12 cellular contexts compared by ENCODE assay signal in the genomic region with DNA sequence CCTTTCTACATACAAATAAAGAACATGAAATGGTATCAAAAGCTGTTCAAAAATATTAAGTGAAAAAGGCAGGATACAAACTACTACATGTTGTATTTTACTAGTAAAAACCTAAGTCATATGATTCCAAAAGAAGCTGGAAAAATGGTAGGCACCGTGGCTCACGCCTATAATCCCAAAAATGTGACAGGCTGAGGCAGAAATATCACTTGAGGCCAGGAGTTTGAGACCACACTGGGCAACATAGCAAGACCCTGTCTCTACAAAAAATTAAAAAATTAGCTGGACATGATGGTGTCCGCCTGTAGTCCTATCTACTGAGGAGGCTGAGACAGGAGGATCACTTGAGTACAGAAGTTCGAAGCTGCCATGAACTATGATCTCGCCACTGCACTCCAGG. TPM values are rescaled to one million over a fixed set of nuclear protein-coding genes. Genes with fewer than 3 reads are reported as not detected.
DNase-seq lines count a peak whose midpoint lies in the region; ATAC-seq and TF ChIP-seq lines count a peak whose summit lies in the region.
"Had no signal": no experiment of that assay in that cellular context is flagged by ENCODE, and none has a peak within 500 bp of the region (broad histone marks: within the 10 kb centered on the region; RNA-seq: fewer than 3 reads in every experiment).

No MANE protein-coding gene starts in this region.

- CTCF ChIA-PET in Caco-2 (lab: Charles Lee) = no interaction called here

- no peak overlapping the region for H2AFZ ChIP-seq in neural cell (ENCODE audit: low read depth, low read length)

- H3K4me2 ChIP-seq in neural cell (ENCODE audit: low read length) = peak overlapping the region; percentile 83

- intact Hi-C loops in Caco-2 (cut with micrococcal nuclease; ENCODE audit: unreplicated experiment) = loop anchor here (2.0 to 5.0 kb wide), 2 partner anchors 37 to 267 kb away; a partner anchor contains a TSS

- H3K27me3 Mint-ChIP-seq in Caco-2 (ENCODE audit: insufficient read depth, unreplicated experiment) (no peaks in the 10 kb centered on the region), IgD-negative memory B cell (no peaks in the 10 kb centered on the region)
- peaks cover 3% of the 10 kb centered on the region for H3K27me3 Mint-ChIP-seq in activated naive CD8-positive, alpha-beta T cell treated with anti-CD3 and anti-CD28 coated beads, Interleukin-2, amount 50 U/mL, for 24 hours

- POLR2A ChIA-PET in Caco-2 (lab: Charles Lee) = no interaction called here

- TF ChIP-seq CTCF in Caco-2 (IDR thresholded peaks at IDR 0.05; ENCODE audit: insufficient read depth in 1 of 2, low read depth in 1 of 2, low read length in 1 of 2, severe bottlenecking in 1 of 2, unreplicated experiment in 1 of 2) = no peak
- TF ChIP-seq CTCF in neural cell (IDR thresholded peaks at IDR 0.05; ENCODE audit: poor library complexity, severe bottlenecking) = no peak

- peaks cover 30% of the 10 kb centered on the region for H3K79me2 ChIP-seq in neural cell (replicated peaks; ENCODE audit: insufficient read depth, low read length)

- no peaks in the 10 kb centered on the region for H3K9me3 Mint-ChIP-seq in Caco-2 (ENCODE audit: unreplicated experiment)
- H3K9me3 Mint-ChIP-seq in IgD-negative memory B cell = peaks cover 0 to 2% (median 0%) of the 10 kb centered on the region in 3 donors
- peaks cover 12% of the 10 kb centered on the region for H3K9me3 Mint-ChIP-seq in activated naive CD8-positive, alpha-beta T cell treated with anti-CD3 and anti-CD28 coated beads, Interleukin-2, amount 50 U/mL, for 24 hours

- no peaks in the 10 kb centered on the region for H3K4me1 Mint-ChIP-seq in Caco-2 (ENCODE audit: low read depth, unreplicated experiment)
- H3K4me1 Mint-ChIP-seq in IgD-negative memory B cell = peaks cover 13 to 36% (median 19%) of the 10 kb centered on the region in 3 donors
- peaks cover 36% of the 10 kb centered on the region for H3K4me1 Mint-ChIP-seq in activated naive CD8-positive, alpha-beta T cell treated with anti-CD3 and anti-CD28 coated beads, Interleukin-2, amount 50 U/mL, for 24 hours

- no peak for TF ChIP-seq EP300 in neural cell (conservative IDR thresholded peaks at IDR 0.05; ENCODE audit: poor library complexity, severe bottlenecking)

- H3F3A ChIP-seq in neural cell (ENCODE audit: insufficient read depth, low read length, poor library complexity, severe bottlenecking) = peaks cover 3% of the 10 kb centered on the region

- no peak for ATAC-seq in activated naive CD8-positive, alpha-beta T cell treated with anti-CD3 and anti-CD28 coated beads, Interleukin-2, amount 50 U/mL, for 24 hours

- peak overlapping the region; percentile 37 for H3K4me3 Mint-ChIP-seq in Caco-2 (ENCODE audit: unreplicated experiment)
- H3K4me3 Mint-ChIP-seq in IgD-negative memory B cell = peak overlapping the region in 3 of 4 donors; percentile 63 to 76 (median 68)
- peak overlapping the region; percentile 96 for H3K4me3 Mint-ChIP-seq in activated naive CD8-positive, alpha-beta T cell treated with anti-CD3 and anti-CD28 coated beads, Interleukin-2, amount 50 U/mL, for 24 hours

- no peak overlapping the region for H3K27ac ChIP-seq in neural cell (ENCODE audit: low read length)
- H3K27ac ChIP-seq: colonic mucosa, stomach had no signal

- no peaks in the 10 kb centered on the region for H3K9me2 ChIP-seq in neural cell (ENCODE audit: insufficient read depth, low read length)

- TF ChIP-seq RAD21 in neural cell (conservative IDR thresholded peaks at IDR 0.05) = no peak

- BruUV-seq in Caco-2 (replicated peaks; lab: Mats Ljungman, UMichigan) = no TSS peak

- H4K20me1 ChIP-seq in neural cell (ENCODE audit: insufficient read depth) = no peaks in the 10 kb centered on the region

- H3K4me3 ChIP-seq in Caco-2 (ENCODE audit: low read depth, low read length) (no peak overlapping the region), neural cell (ENCODE audit: low read length) (peak overlapping the region; percentile 84)

- H3K4me1 ChIP-seq in Caco-2 = peaks cover 5% of the 10 kb centered on the region; the same call in 1 of the 2 replicates

- DNase-seq in Caco-2 = no peak
- DNase-seq in activated naive CD8-positive, alpha-beta T cell treated with anti-CD3 and anti-CD28 coated beads, Interleukin-2, amount 50 U/mL, for 24 hours = no peak
- DNase-seq in cerebellum (ENCODE audit: low spot score) = no peak
- DNase-seq in NCI-H226 = no peak
- DNase-seq in NOMO-1 treated with dmso at 0.1 percent for 144 hours (lab: John Stamatoyannopoulos, UW; ENCODE audit: unreplicated experiment) = no peak
- DNase-seq: colonic mucosa, HCEC 1CT, NCI-H1930, stomach, T-helper 9 cell had no signal

- peaks cover 21% of the 10 kb centered on the region for H3K36me3 Mint-ChIP-seq in Caco-2 (ENCODE audit: insufficient read depth, unreplicated experiment)
- peaks cover 6% of the 10 kb centered on the region for H3K36me3 Mint-ChIP-seq in IgD-negative memory B cell
- peaks cover 40% of the 10 kb centered on the region for H3K36me3 Mint-ChIP-seq in activated naive CD8-positive, alpha-beta T cell treated with anti-CD3 and anti-CD28 coated beads, Interleukin-2, amount 50 U/mL, for 24 hours (ENCODE audit: low read depth)

- H3K9ac ChIP-seq in neural cell (ENCODE audit: low read length) = no peak overlapping the region

- H3K9me3 ChIP-seq in Caco-2 (no peaks in the 10 kb centered on the region), neural cell (ENCODE audit: low read length) (no peaks in the 10 kb centered on the region)
- H3K9me3 ChIP-seq: colonic mucosa, stomach had no signal

- no peak overlapping the region for H3K27ac Mint-ChIP-seq in Caco-2 (ENCODE audit: unreplicated experiment)
- no peak overlapping the region for H3K27ac Mint-ChIP-seq in IgD-negative memory B cell
- no peak overlapping the region for H3K27ac Mint-ChIP-seq in activated naive CD8-positive, alpha-beta T cell treated with anti-CD3 and anti-CD28 coated beads, Interleukin-2, amount 50 U/mL, for 24 hours

- H3K36me3 ChIP-seq in Caco-2 (ENCODE audit: control insufficient read depth, insufficient read depth, low read length) = no peaks in the 10 kb centered on the region
- peaks cover 5% of the 10 kb centered on the region for H3K36me3 ChIP-seq in neural cell (ENCODE audit: insufficient read depth, low read length)
- H3K36me3 ChIP-seq: colonic mucosa had no signal

- H3K27me3 ChIP-seq in Caco-2 (replicated peaks; ENCODE audit: control insufficient read depth, insufficient read depth, low read length) (no peaks in the 10 kb centered on the region), neural cell (ENCODE audit: insufficient read depth, low read depth, low read length) (no peaks in the 10 kb centered on the region)
- H3K27me3 ChIP-seq: colonic mucosa, stomach had no signal

TF ChIP-seq in neural cell, 6 proteins besides CTCF, POLR2A, EP300 and RAD21:
- no peak for TF ChIP-seq MXI1 (conservative IDR thresholded peaks at IDR 0.05; ENCODE audit: poor library complexity, severe bottlenecking)
- TF ChIP-seq, protein P1, sequence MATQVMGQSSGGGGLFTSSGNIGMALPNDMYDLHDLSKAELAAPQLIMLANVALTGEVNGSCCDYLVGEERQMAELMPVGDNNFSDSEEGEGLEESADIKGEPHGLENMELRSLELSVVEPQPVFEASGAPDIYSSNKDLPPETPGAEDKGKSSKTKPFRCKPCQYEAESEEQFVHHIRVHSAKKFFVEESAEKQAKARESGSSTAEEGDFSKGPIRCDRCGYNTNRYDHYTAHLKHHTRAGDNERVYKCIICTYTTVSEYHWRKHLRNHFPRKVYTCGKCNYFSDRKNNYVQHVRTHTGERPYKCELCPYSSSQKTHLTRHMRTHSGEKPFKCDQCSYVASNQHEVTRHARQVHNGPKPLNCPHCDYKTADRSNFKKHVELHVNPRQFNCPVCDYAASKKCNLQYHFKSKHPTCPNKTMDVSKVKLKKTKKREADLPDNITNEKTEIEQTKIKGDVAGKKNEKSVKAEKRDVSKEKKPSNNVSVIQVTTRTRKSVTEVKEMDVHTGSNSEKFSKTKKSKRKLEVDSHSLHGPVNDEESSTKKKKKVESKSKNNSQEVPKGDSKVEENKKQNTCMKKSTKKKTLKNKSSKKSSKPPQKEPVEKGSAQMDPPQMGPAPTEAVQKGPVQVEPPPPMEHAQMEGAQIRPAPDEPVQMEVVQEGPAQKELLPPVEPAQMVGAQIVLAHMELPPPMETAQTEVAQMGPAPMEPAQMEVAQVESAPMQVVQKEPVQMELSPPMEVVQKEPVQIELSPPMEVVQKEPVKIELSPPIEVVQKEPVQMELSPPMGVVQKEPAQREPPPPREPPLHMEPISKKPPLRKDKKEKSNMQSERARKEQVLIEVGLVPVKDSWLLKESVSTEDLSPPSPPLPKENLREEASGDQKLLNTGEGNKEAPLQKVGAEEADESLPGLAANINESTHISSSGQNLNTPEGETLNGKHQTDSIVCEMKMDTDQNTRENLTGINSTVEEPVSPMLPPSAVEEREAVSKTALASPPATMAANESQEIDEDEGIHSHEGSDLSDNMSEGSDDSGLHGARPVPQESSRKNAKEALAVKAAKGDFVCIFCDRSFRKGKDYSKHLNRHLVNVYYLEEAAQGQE (IDR thresholded peaks at IDR 0.05; ENCODE audit: borderline replicate concordance) = no peak
- no peak for TF ChIP-seq EZH2 (IDR thresholded peaks at IDR 0.05; ENCODE audit: borderline replicate concordance, insufficient read depth, low read length, poor library complexity, severe bottlenecking)
- no peak for TF ChIP-seq POLR2AphosphoS5 (IDR thresholded peaks at IDR 0.05)
- no peak for TF ChIP-seq TAF1 (IDR thresholded peaks at IDR 0.05; ENCODE audit: low read depth)
- TF ChIP-seq SMC3 (conservative IDR thresholded peaks at IDR 0.05; ENCODE audit: poor library complexity) = no peak
TF ChIP-seq in neural cell: peak in this region for 0.

RNA-seq across cellular contexts. Expression of a gene that starts 1.7 kb away (rescaled TPM):
- total RNA-seq in Caco-2 (2022) (70.2 and 74.2 TPM in 2 replicates), cerebellum (16.3 TPM)
- polyA plus RNA-seq in IgD-negative memory B cell (89.5 TPM), neural cell (65.7 and 69.6 TPM in 2 replicates)
- polyA minus RNA-seq in neural cell = 37.3 and 46.0 TPM in 2 replicates

RNA-seq across cellular contexts. Expression of a gene that starts 2.0 kb away (rescaled TPM):
- total RNA-seq in Caco-2 (2022) (1.5 and 1.7 TPM in 2 replicates), cerebellum (3.4 TPM)
- polyA plus RNA-seq in IgD-negative memory B cell (0.71 TPM), neural cell (1.2 and 2.4 TPM in 2 replicates)
- polyA minus RNA-seq in neural cell = 6.8 and 7.1 TPM in 2 replicates

Comparison
In these comparisons a context has a peak if more than half of its experiments do, and no peak if none do; other contexts are left out.
1. H3K4me3 Mint-ChIP-seq: peak in every context shown above with its lines; median percentile 96 in activated naive CD8-positive, alpha-beta T cell treated with anti-CD3 and anti-CD28 coated beads, Interleukin-2, amount 50 U/mL, for 24 hours; 68 in IgD-negative memory B cell; 37 in Caco-2.